Comparison of ENCODE assay signal across 9 cellular contexts in the genomic region with DNA sequence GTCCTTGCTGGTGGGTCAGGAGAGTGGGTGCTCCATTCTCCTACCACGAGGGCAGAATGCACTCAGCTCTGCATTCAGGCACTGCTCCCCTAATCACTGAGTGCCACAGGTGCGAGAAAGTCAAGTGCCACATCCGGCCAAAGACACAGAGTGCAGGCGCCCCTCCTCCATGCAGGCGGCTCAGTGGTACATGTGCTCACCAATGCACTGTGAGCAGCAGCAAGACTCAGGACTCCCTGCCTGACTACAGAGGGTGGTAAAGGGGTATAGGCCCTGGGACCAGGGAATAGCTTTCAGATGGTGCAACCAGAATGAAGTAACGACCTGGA. TPM values are rescaled to one million over a fixed set of nuclear protein-coding genes. Genes with fewer than 3 reads are reported as not detected.
A peak's percentile ranks its signal among the peaks of the same experiment; 100 is the strongest.
DNase-seq lines count a peak whose midpoint lies in the region; ATAC-seq, FAIRE-seq and TF ChIP-seq lines count a peak whose summit lies in the region.
"Had no signal": no experiment of that assay in that cellular context is flagged by ENCODE, and none has a peak within 500 bp of the region (broad histone marks: within the 10 kb centered on the region; RNA-seq: fewer than 3 reads in every experiment).

No MANE protein-coding gene starts in this region.

- H3K4me1 ChIP-seq in KMS-11 (ENCODE audit: low read depth, poor library complexity, severe bottlenecking), result peaks cover 12% of the 10 kb centered on the region
- H3K4me1 ChIP-seq in K562 (replicated peaks in 1 of 2; ENCODE audit: control insufficient read depth in 2 of 2, insufficient read depth in 2 of 2, low read length in 2 of 2), result no peaks in the 10 kb centered on the region; a peak in 3 of 5 replicates
- H3K4me1 ChIP-seq in SJCRH30, result no peaks in the 10 kb centered on the region

- no TSS peak for BruUV-seq in K562 (replicated peaks; lab: Mats Ljungman, UMichigan)

- H3K9me3 ChIP-seq in K562 (replicated peaks; ENCODE audit: control insufficient read depth, insufficient read depth, low read depth, low read length) (no peaks in the 10 kb centered on the region), SJCRH30 (replicated peaks) (no peaks in the 10 kb centered on the region)
- H3K9me3 ChIP-seq: right lobe of liver had no signal

- ATAC-seq in K562, result peak; percentile 37; the same call in 2 of the 3 replicates
- ATAC-seq: right lobe of liver had no signal

- H3K9me1 ChIP-seq in K562 (ENCODE audit: control insufficient read depth, insufficient read depth, low read length), result no peaks in the 10 kb centered on the region

- H2AFZ ChIP-seq in KMS-11 (ENCODE audit: low read depth), result peak overlapping the region; percentile 54; the same call in 1 of the 2 replicates
- no peak overlapping the region for H2AFZ ChIP-seq in K562 (ENCODE audit: low read depth, low read length)

- TF ChIP-seq EP300 in K562 (IDR thresholded peaks at IDR 0.05; ENCODE audit: low read length), result no peak

- TF ChIP-seq RAD21 in K562 (CRISPR knock-in tag; conservative IDR thresholded peaks at IDR 0.05 in 1 of 2, IDR thresholded peaks at IDR 0.05 in 1 of 2), result no peak

- H3K27ac ChIP-seq in KMS-11 (peak overlapping the region; percentile 46), K562 (ENCODE audit: extremely low read depth, low read depth, low read length) (no peak overlapping the region), SJCRH30 (no peak overlapping the region)
- H3K27ac ChIP-seq: right lobe of liver had no signal

- peak; percentile 37 to 41 for DNase-seq in activated CD4-positive, alpha-beta T cell treated with anti-CD3 and anti-CD28 coated beads, Interleukin-2, amount 50 U/mL, for 48 hours
- no peak for DNase-seq in K562 (ENCODE audit: extremely low read depth in 1 of 4, low spot score in 3 of 4)
- DNase-seq in stimulated activated CD8-positive, alpha-beta memory T cell treated with anti-CD3 and anti-CD28 coated beads, Interleukin-15, amount 100 ng/mL, for 1 hour (ENCODE audit: low read depth), result peak; percentile 21
- DNase-seq in SJCRH30, result no peak
- DNase-seq in HTR-8/SVneo (ENCODE audit: insufficient read length, low spot score), result no peak
- DNase-seq in NCI-H1048 (lab: John Stamatoyannopoulos, UW), result no peak
- DNase-seq in occipital lobe (lab: John Stamatoyannopoulos, UW), result no peak

- peak overlapping the region; percentile 25; the same call in 1 of the 2 replicates for H3K4me2 ChIP-seq in KMS-11
- no peak overlapping the region for H3K4me2 ChIP-seq in K562 (ENCODE audit: insufficient read depth, low read length)

- intact Hi-C loops in K562 (cut with micrococcal nuclease), result loop anchor here (2.0 kb wide), 1 partner anchor 176 kb away; no protein-coding TSS in a partner anchor

- 14% methylated on average over 3 of the region's 6 CpGs for WGBS in K562 (ENCODE audit: insufficient coverage, low coverage, missing lambda C conversion rate)

- CTCF ChIA-PET in K562 (lab: Yijun Ruan, JAX; ENCODE audit: low intra/inter-chr PET ratio), result no interaction called here

- in situ Hi-C loops in K562 (cut with MboI), result no loop called here

- no peaks in the 10 kb centered on the region for H4K20me1 ChIP-seq in KMS-11 (ENCODE audit: insufficient read depth)
- no peaks in the 10 kb centered on the region for H4K20me1 ChIP-seq in K562 (replicated peaks; ENCODE audit: control insufficient read depth, insufficient read depth, low read length)

- H3K4me3 ChIP-seq in KMS-11 (IDR thresholded peaks at IDR 0.05; ENCODE audit: insufficient read depth, low read depth, low read length) (no peak overlapping the region), K562 (no peak overlapping the region), SJCRH30 (no peak overlapping the region)
- H3K4me3 ChIP-seq: right lobe of liver had no signal

- no peaks in the 10 kb centered on the region for H3K79me2 ChIP-seq in KMS-11 (ENCODE audit: insufficient read depth, low read depth)
- H3K79me2 ChIP-seq in K562 (ENCODE audit: control insufficient read depth, insufficient read depth, low read length), result no peaks in the 10 kb centered on the region

- no peaks in the 10 kb centered on the region for H3K36me3 ChIP-seq in KMS-11 (ENCODE audit: insufficient read depth)
- H3K36me3 ChIP-seq in K562 (ENCODE audit: control insufficient read depth, insufficient read depth, low read length), result no peaks in the 10 kb centered on the region
- peaks cover 3% of the 10 kb centered on the region; the same call in 1 of the 2 replicates for H3K36me3 ChIP-seq in SJCRH30

- TF ChIP-seq CTCF in KMS-11 (conservative IDR thresholded peaks at IDR 0.05; ENCODE audit: low read depth, low read length) (no peak), K562 (IDR thresholded peaks at IDR 0.05 in 2 of 3, conservative IDR thresholded peaks at IDR 0.05 in 1 of 3; ENCODE audit: insufficient read depth in 2 of 3, low read depth in 1 of 3, low read length in 3 of 3) (no peak)

- POLR2A ChIA-PET in K562 (lab: Yijun Ruan, JAX), result interaction anchor here (0.7 kb wide), 2 partner anchors 12 to 343 kb away, joined by 3 read pairs; no protein-coding TSS in a partner anchor

- H3K27me3 ChIP-seq in KMS-11 (ENCODE audit: insufficient read depth, low read depth) (no peaks in the 10 kb centered on the region), K562 (ENCODE audit: control insufficient read depth in 2 of 2, insufficient read depth in 2 of 2, low read length in 2 of 2) (peaks cover 2 to 10% of the 10 kb centered on the region in 2 experiments; a peak in 3 of 5 replicates), SJCRH30 (no peaks in the 10 kb centered on the region)
- H3K27me3 ChIP-seq: right lobe of liver had no signal

- TF ChIP-seq POLR2A in K562 (conservative IDR thresholded peaks at IDR 0.05), result no peak

- peak overlapping the region; percentile 39; the same call in 1 of the 2 replicates for H3K9ac ChIP-seq in KMS-11
- H3K9ac ChIP-seq in K562 (ENCODE audit: insufficient read depth in 1 of 2, low read depth in 2 of 2, low read length in 2 of 2), result no peak overlapping the region

- FAIRE-seq in K562 (lab: Jason Lieb, UNC) (no peak), HTR-8/SVneo (lab: Jason Lieb, UNC) (no peak)

TF ChIP-seq in K562, 482 proteins besides CTCF, POLR2A, EP300 and RAD21 (continues in another document):
- TF ChIP-seq ZBTB7A (IDR thresholded peaks at IDR 0.05; ENCODE audit: borderline replicate concordance, control insufficient read depth, low read depth, low read length), result no peak
- TF ChIP-seq, protein P1, sequence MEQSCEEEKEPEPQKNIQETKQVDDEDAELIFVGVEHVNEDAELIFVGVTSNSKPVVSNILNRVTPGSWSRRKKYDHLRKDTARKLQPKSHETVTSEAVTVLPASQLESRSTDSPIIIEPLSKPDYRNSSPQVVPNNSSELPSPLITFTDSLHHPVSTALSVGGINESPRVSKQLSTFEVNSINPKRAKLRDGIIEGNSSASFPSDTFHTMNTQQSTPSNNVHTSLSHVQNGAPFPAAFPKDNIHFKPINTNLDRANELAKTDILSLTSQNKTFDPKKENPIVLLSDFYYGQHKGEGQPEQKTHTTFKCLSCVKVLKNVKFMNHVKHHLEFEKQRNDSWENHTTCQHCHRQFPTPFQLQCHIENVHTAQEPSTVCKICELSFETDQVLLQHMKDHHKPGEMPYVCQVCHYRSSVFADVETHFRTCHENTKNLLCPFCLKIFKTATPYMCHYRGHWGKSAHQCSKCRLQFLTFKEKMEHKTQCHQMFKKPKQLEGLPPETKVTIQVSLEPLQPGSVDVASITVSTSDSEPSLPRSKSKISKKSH (CRISPR knock-in tag; IDR thresholded peaks at IDR 0.05), result no peak

RNA-seq across cellular contexts. Expression of a gene that starts 32.9 kb away (rescaled TPM):
- 79.0 and 151 TPM in 2 replicates for total RNA-seq in K562 (2011; cell fraction: chromatin; rRNA removed; ENCODE audit: low replicate concordance)
- 69.2 and 87.8 TPM in 2 replicates for total RNA-seq in K562 (2011; cell fraction: nucleolus; rRNA removed)
- 66.9 and 68.4 TPM in 2 replicates for total RNA-seq in K562 (2011; cell fraction: nucleoplasm; rRNA removed)
- total RNA-seq in K562 (2014; rRNA removed) (16.3 and 21.1 TPM in 2 replicates), K562 (2014; rRNA removed; fragmentation: Illumina TruSeq; extraction: Trizol) (9.9 and 11.8 TPM in 2 replicates), K562 (2015; rRNA removed; fragmentation: Illumina TruSeq; extraction: Trizol) (15.0 and 15.6 TPM in 2 replicates), K562 (2021) (17.1 and 18.0 TPM in 2 replicates), occipital lobe (37.7 TPM)
- polyA plus RNA-seq in K562 (2011; rRNA removed) (23.1 and 24.3 TPM in 2 replicates), K562 (2014; fragmentation: Illumina TruSeq; extraction: Trizol) (11.9 and 14.4 TPM in 2 replicates), K562 (2014; fragmentation: Nextera tagmentation; extraction: Ambion mirVana) (1 to 10 TPM in 1 of 2 experiments, under 1 TPM in 1; 0.90 to 2.8 TPM), K562 (2014; rRNA removed) (23.1 and 25.5 TPM in 2 replicates)
- 27.7 and 35.5 TPM in 2 replicates for polyA plus RNA-seq in K562 (2011; cell fraction: cytosol; rRNA removed)
- polyA plus RNA-seq in K562 (2011; cell fraction: nucleus; rRNA removed), result 44.1 and 51.8 TPM in 2 replicates
- polyA plus RNA-seq in K562 (2012), result 15.8 and 16.8 TPM in 2 replicates
- 9.3 and 9.5 TPM in 2 replicates for polyA minus RNA-seq in K562 (2011; rRNA and poly(A)+ RNA removed)
- polyA minus RNA-seq in K562 (2011; cell fraction: cytosol; rRNA and poly(A)+ RNA removed), result 17.4 and 20.7 TPM in 2 replicates
- polyA minus RNA-seq in K562 (2011; cell fraction: nucleus; rRNA and poly(A)+ RNA removed), result 16.2 and 17.8 TPM in 2 replicates
- total RNA-seq in SJCRH30 (2014; rRNA removed; shearing (Covaris generic)), result 28.3 and 28.6 TPM in 2 replicates

RNA-seq across cellular contexts. Expression of a gene that starts 33.3 kb away (rescaled TPM):
- 101 and 113 TPM in 2 replicates for total RNA-seq in K562 (2011; cell fraction: chromatin; rRNA removed; ENCODE audit: low replicate concordance)
- total RNA-seq in K562 (2011; cell fraction: nucleolus; rRNA removed), result 61.2 and 62.1 TPM in 2 replicates
- total RNA-seq in K562 (2011; cell fraction: nucleoplasm; rRNA removed), result 38.5 and 51.0 TPM in 2 replicates
- total RNA-seq in K562 (2014; rRNA removed) (46.1 and 54.1 TPM in 2 replicates), K562 (2014; rRNA removed; fragmentation: Illumina TruSeq; extraction: Trizol) (30.2 TPM in 2 replicates), K562 (2015; rRNA removed; fragmentation: Illumina TruSeq; extraction: Trizol) (25.7 and 30.3 TPM in 2 replicates), K562 (2021) (38.2 and 41.3 TPM in 2 replicates), occipital lobe (7.0 TPM)
- polyA plus RNA-seq in K562 (2011; rRNA removed) (19.0 and 24.3 TPM in 2 replicates), K562 (2014; fragmentation: Illumina TruSeq; extraction: Trizol) (44.5 and 59.3 TPM in 2 replicates), K562 (2014; fragmentation: Nextera tagmentation; extraction: Ambion mirVana) (under 1 TPM; 0.34 to 0.38 TPM), K562 (2014; rRNA removed) (39.9 and 44.1 TPM in 2 replicates)
- polyA plus RNA-seq in K562 (2011; cell fraction: cytosol; rRNA removed), result 25.1 and 35.1 TPM in 2 replicates
- 39.2 and 66.6 TPM in 2 replicates for polyA plus RNA-seq in K562 (2011; cell fraction: nucleus; rRNA removed)
- polyA plus RNA-seq in K562 (2012), result 27.2 and 37.1 TPM in 2 replicates
- 15.4 and 24.3 TPM in 2 replicates for polyA minus RNA-seq in K562 (2011; rRNA and poly(A)+ RNA removed)
- polyA minus RNA-seq in K562 (2011; cell fraction: cytosol; rRNA and poly(A)+ RNA removed), result 17.7 and 17.8 TPM in 2 replicates
- polyA minus RNA-seq in K562 (2011; cell fraction: nucleus; rRNA and poly(A)+ RNA removed), result 19.2 and 19.5 TPM in 2 replicates
- 58.0 and 67.0 TPM in 2 replicates for total RNA-seq in SJCRH30 (2014; rRNA removed; shearing (Covaris generic))

Comparison
In these comparisons a context has a peak if more than half of its experiments do, and no peak if none do; other contexts are left out.
1. DNase-seq: peak in activated CD4-positive, alpha-beta T cell treated with anti-CD3 and anti-CD28 coated beads, Interleukin-2, amount 50 U/mL, for 48 hours (2 of 2) and stimulated activated CD8-positive, alpha-beta memory T cell treated with anti-CD3 and anti-CD28 coated beads, Interleukin-15, amount 100 ng/mL, for 1 hour (single experiment); none in K562 (0 of 4), SJCRH30 (0 of 2), HTR-8/SVneo (single experiment), NCI-H1048 (single experiment) and occipital lobe (single experiment).